ENCODE assay signal across 19 cellular contexts in genomic region chr2:207819839-207820784, GRCh38. TPM values are rescaled to one million over a fixed set of nuclear protein-coding genes. Genes with fewer than 3 reads are reported as not detected.
DNase-seq lines count a peak whose midpoint lies in the region; ATAC-seq, FAIRE-seq and TF ChIP-seq lines count a peak whose summit lies in the region.
"Had no signal": no experiment of that assay in that cellular context is flagged by ENCODE, and none has a peak within 500 bp of the region (broad histone marks: within the 10 kb centered on the region; RNA-seq: fewer than 3 reads in every experiment).

No MANE protein-coding gene starts in this region.

- no peak for TF ChIP-seq POLR2A in H1 (IDR thresholded peaks at IDR 0.05; ENCODE audit: control extremely low read depth in 1 of 2, low read depth in 2 of 2, low read length in 2 of 2)

- peaks cover 5% of the 10 kb centered on the region for H3K36me3 Mint-ChIP-seq in type B pancreatic cell

- TF ChIP-seq CTCF in H1 (IDR thresholded peaks at IDR 0.05; ENCODE audit: control extremely low read depth in 1 of 3, insufficient read depth in 1 of 3, low read depth in 1 of 3, low read length in 3 of 3) (no peak), type B pancreatic cell (conservative IDR thresholded peaks at IDR 0.05) (no peak), OCI-LY7 (conservative IDR thresholded peaks at IDR 0.05; ENCODE audit: low read length) (no peak)

- CTCF ChIA-PET in H1 (lab: Charles Lee; ENCODE audit: partially characterized antibody) (interaction anchor here (0.6 to 1.2 kb wide), 7 partner anchors 11 to 948 kb away, joined by 3 to 4 read pairs (median 3); no protein-coding TSS in a partner anchor), OCI-LY7 (lab: Charles Lee; ENCODE audit: unreplicated experiment) (no interaction called here)

- H3K79me2 ChIP-seq in H1 (ENCODE audit: control insufficient read depth in 1 of 2, insufficient read depth in 2 of 2, low read length in 2 of 2): no peaks in the 10 kb centered on the region
- H3K79me2 ChIP-seq in OCI-LY7 (ENCODE audit: insufficient read depth, low read depth, low read length): no peaks in the 10 kb centered on the region

- H2BK12ac ChIP-seq in H1 (ENCODE audit: low read depth, low read length): no peak overlapping the region; the same call in 1 of the 2 replicates

- peak overlapping the region; percentile 5 for H4K91ac ChIP-seq in H1 (replicated peaks; ENCODE audit: insufficient read length, low read length)

- TF ChIP-seq EP300 in H1 (IDR thresholded peaks at IDR 0.05; ENCODE audit: borderline replicate concordance in 1 of 2, low read depth in 2 of 2, low read length in 2 of 2): no peak

- H3K14ac ChIP-seq in H1 (ENCODE audit: insufficient read length): no peak overlapping the region

- no peak overlapping the region for H3K4me3 Mint-ChIP-seq in type B pancreatic cell
- H3K4me3 Mint-ChIP-seq: activated naive CD4-positive, alpha-beta T cell treated with anti-CD3 and anti-CD28 coated beads, Interleukin-2, amount 50 U/mL, for 24 hours; effector memory CD8-positive, alpha-beta T cell; immature natural killer cell; naive thymus-derived CD8-positive, alpha-beta T cell; stimulated activated memory B cell treated with anti-CD40 and anti-IgM and Interleukin-4, amounts not matched to agents 10 μg/mL and 1 μg/mL and 100 μg/mL, for 72 hours had no signal

- H3K27ac Mint-ChIP-seq in type B pancreatic cell: peak overlapping the region; percentile 72
- H3K27ac Mint-ChIP-seq: activated naive CD4-positive, alpha-beta T cell treated with anti-CD3 and anti-CD28 coated beads, Interleukin-2, amount 50 U/mL, for 24 hours; effector memory CD8-positive, alpha-beta T cell; immature natural killer cell; naive thymus-derived CD8-positive, alpha-beta T cell; stimulated activated memory B cell treated with anti-CD40 and anti-IgM and Interleukin-4, amounts not matched to agents 10 μg/mL and 1 μg/mL and 100 μg/mL, for 72 hours had no signal

- ATAC-seq in Right ventricle myocardium superior (ENCODE audit: poor library complexity) (peak; percentile 40), left cardiac atrium (no peak)
- ATAC-seq: effector memory CD8-positive, alpha-beta T cell; naive thymus-derived CD8-positive, alpha-beta T cell; stimulated activated memory B cell treated with anti-CD40 and anti-IgM and Interleukin-4, amounts not matched to agents 10 μg/mL and 1 μg/mL and 100 μg/mL, for 72 hours had no signal

- peak overlapping the region; percentile 15; the same call in 1 of the 2 replicates for H2BK20ac ChIP-seq in H1 (ENCODE audit: low read length)

- H3K4me2 ChIP-seq in H1 (ENCODE audit: insufficient read depth in 1 of 2, low read depth in 2 of 2, low read length in 2 of 2): no peak overlapping the region
- no peak overlapping the region for H3K4me2 ChIP-seq in OCI-LY7 (ENCODE audit: low read length)

- H3K18ac ChIP-seq in H1 (ENCODE audit: extremely low read depth, low read length): no peak overlapping the region

- TF ChIP-seq RAD21 in H1 (IDR thresholded peaks at IDR 0.05 in 1 of 2, conservative IDR thresholded peaks at IDR 0.05 in 1 of 2; ENCODE audit: low read depth in 2 of 2, low read length in 2 of 2): no peak

- no peak overlapping the region for H2BK120ac ChIP-seq in H1 (replicated peaks; ENCODE audit: low read depth, low read length)

- no peak overlapping the region for H4K5ac ChIP-seq in H1 (ENCODE audit: insufficient read length, low read depth, low read length)

- H3K9me2 ChIP-seq in OCI-LY7 (ENCODE audit: insufficient read depth, low read length): no peaks in the 10 kb centered on the region

- no peak for FAIRE-seq in H1 (lab: Jason Lieb, UNC)
- FAIRE-seq: GM18507, GM19239 had no signal

- no peaks in the 10 kb centered on the region for H3K4me1 Mint-ChIP-seq in type B pancreatic cell (ENCODE audit: unreplicated experiment)
- H3K4me1 Mint-ChIP-seq: activated naive CD4-positive, alpha-beta T cell treated with anti-CD3 and anti-CD28 coated beads, Interleukin-2, amount 50 U/mL, for 24 hours; immature natural killer cell; stimulated activated memory B cell treated with anti-CD40 and anti-IgM and Interleukin-4, amounts not matched to agents 10 μg/mL and 1 μg/mL and 100 μg/mL, for 72 hours had no signal

- no peak overlapping the region for H3K27ac ChIP-seq in H1 (ENCODE audit: low read depth, low read length)
- H3K27ac ChIP-seq in OCI-LY7 (ENCODE audit: low read depth, low read length, poor library complexity, severe bottlenecking): no peak overlapping the region

- intact Hi-C loops in Right ventricle myocardium superior (cut with DNase I) (no loop called here), left cardiac atrium (cut with DNase I) (no loop called here), OCI-LY7 (cut with micrococcal nuclease; ENCODE audit: unreplicated experiment) (no loop called here)

- H2AFZ ChIP-seq in H1 (ENCODE audit: low read length): no peak overlapping the region
- no peak overlapping the region for H2AFZ ChIP-seq in OCI-LY7 (ENCODE audit: low read length)

- H3K36me3 ChIP-seq in H1 (ENCODE audit: control insufficient read depth in 2 of 4, insufficient read depth in 4 of 4, low read length in 3 of 4) (no peaks in the 10 kb centered on the region), OCI-LY7 (ENCODE audit: insufficient read depth, low read length) (no peaks in the 10 kb centered on the region)
- H3K36me3 ChIP-seq: sigmoid colon had no signal

- H2BK5ac ChIP-seq in H1 (ENCODE audit: low read depth, low read length): no peak overlapping the region

- no peaks in the 10 kb centered on the region for H3K27me3 Mint-ChIP-seq in type B pancreatic cell
- H3K27me3 Mint-ChIP-seq: activated naive CD4-positive, alpha-beta T cell treated with anti-CD3 and anti-CD28 coated beads, Interleukin-2, amount 50 U/mL, for 24 hours; effector memory CD8-positive, alpha-beta T cell; naive thymus-derived CD8-positive, alpha-beta T cell; stimulated activated memory B cell treated with anti-CD40 and anti-IgM and Interleukin-4, amounts not matched to agents 10 μg/mL and 1 μg/mL and 100 μg/mL, for 72 hours had no signal

- no peak overlapping the region for H2AK5ac ChIP-seq in H1 (ENCODE audit: low read depth, low read length)

- no peaks in the 10 kb centered on the region for H3K9me3 Mint-ChIP-seq in type B pancreatic cell
- H3K9me3 Mint-ChIP-seq: activated naive CD4-positive, alpha-beta T cell treated with anti-CD3 and anti-CD28 coated beads, Interleukin-2, amount 50 U/mL, for 24 hours; effector memory CD8-positive, alpha-beta T cell; immature natural killer cell; naive thymus-derived CD8-positive, alpha-beta T cell; stimulated activated memory B cell treated with anti-CD40 and anti-IgM and Interleukin-4, amounts not matched to agents 10 μg/mL and 1 μg/mL and 100 μg/mL, for 72 hours had no signal

- DNase-seq in Right ventricle myocardium superior: no peak
- DNase-seq in left cardiac atrium: no peak
- no peak for DNase-seq in H1 (ENCODE audit: low read depth in 1 of 2, low spot score in 2 of 2)
- peak; percentile 6 for DNase-seq in mesenteric fat pad (ENCODE audit: low spot score)
- no peak for DNase-seq in type B pancreatic cell (ENCODE audit: extremely low spot score, unreplicated experiment)
- no peak for DNase-seq in NCI-H1105 treated with DMSO at 0.1 percent for 48 hours (lab: John Stamatoyannopoulos, UW)
- DNase-seq in AML-193 (lab: John Stamatoyannopoulos, UW): no peak
- no peak for DNase-seq in OCI-LY7 (ENCODE audit: low spot score)
- DNase-seq: activated CD4-positive, CD25-positive, alpha-beta regulatory T cell; effector memory CD8-positive, alpha-beta T cell; foreskin melanocyte; immature natural killer cell; naive thymus-derived CD8-positive, alpha-beta T cell; SW 1271 had no signal

- no peak overlapping the region for H4K8ac ChIP-seq in H1 (ENCODE audit: extremely low read depth, insufficient read depth, low read length)

- no peaks in the 10 kb centered on the region for H3K27me3 ChIP-seq in H1 (replicated peaks in 1 of 4; ENCODE audit: control insufficient read depth in 3 of 4, extremely low read depth in 1 of 4, insufficient read depth in 3 of 4, low read length in 3 of 4)
- H3K27me3 ChIP-seq: sigmoid colon had no signal

- no TSS peak for BruUV-seq in OCI-LY7 (replicated peaks; lab: Mats Ljungman, UMichigan)

- H4K20me1 ChIP-seq in H1 (replicated peaks in 1 of 2; ENCODE audit: control insufficient read depth in 1 of 2, insufficient read depth in 2 of 2, low read length in 2 of 2) (no peaks in the 10 kb centered on the region), OCI-LY7 (ENCODE audit: insufficient read depth, low read length) (no peaks in the 10 kb centered on the region)

- no peaks in the 10 kb centered on the region for H3K23me2 ChIP-seq in H1 (ENCODE audit: low read depth, low read length)

- POLR2A ChIA-PET in H1 (lab: Charles Lee; ENCODE audit: partially characterized antibody): interaction anchor here (0.6 to 1.9 kb wide), 2 partner anchors 9 to 213 kb away, joined by 3 to 7 read pairs; no protein-coding TSS in a partner anchor
- POLR2A ChIA-PET in OCI-LY7 (lab: Charles Lee): interaction anchor here (0.6 to 0.8 kb wide), 3 partner anchors 9 to 1919 kb away, joined by 3 to 4 read pairs (median 3); no protein-coding TSS in a partner anchor

- 0 out of 2 replicates have a peak overlapping the region, but pooled peaks have one; percentile 13 for H2BK15ac ChIP-seq in H1 (ENCODE audit: low read length)

- H3K4me1 ChIP-seq in H1 (replicated peaks in 1 of 4; ENCODE audit: control insufficient read depth in 3 of 4, insufficient read depth in 4 of 4, low read length in 3 of 4) (peaks cover 0 to 3% (median 0%) of the 10 kb centered on the region in 4 experiments; a peak in 1 of 7 replicates), OCI-LY7 (ENCODE audit: insufficient read depth, low read length, poor library complexity, severe bottlenecking) (no peaks in the 10 kb centered on the region)

- H3K23ac ChIP-seq in H1 (ENCODE audit: insufficient read length): no peak overlapping the region

- 91% methylated on average over 11 of the region's 11 CpGs; no CpG with 5 or more reads in 1 of the 2 experiments for WGBS in H1 (ENCODE audit: extremely low coverage in 1 of 2, insufficient coverage in 1 of 2, insufficient read length in 1 of 2, insufficient replicate concordance in 2 of 2, low coverage in 1 of 2, low lambda C conversion rate in 2 of 2, missing lambda C conversion rate in 1 of 2), 2 experiments

- no peak overlapping the region for H3K4ac ChIP-seq in H1 (replicated peaks; ENCODE audit: insufficient read length, low read depth, low read length)

- H3K4me3 ChIP-seq in H1 (ENCODE audit: extremely low read depth in 1 of 4, insufficient read depth in 2 of 4, low read depth in 3 of 4, low read length in 4 of 4) (no peak overlapping the region), OCI-LY7 (ENCODE audit: low read depth, low read length, poor library complexity, severe bottlenecking) (no peak overlapping the region)
- H3K4me3 ChIP-seq: sigmoid colon had no signal

- H3K79me1 ChIP-seq in H1 (ENCODE audit: low read depth, low read length): no peaks in the 10 kb centered on the region

- no peak overlapping the region; a peak in 1 of 7 replicates for H3K9ac ChIP-seq in H1 (replicated peaks in 1 of 4; ENCODE audit: extremely low read depth in 1 of 4, low read depth in 3 of 4, low read length in 3 of 4)

- H3K56ac ChIP-seq in H1 (replicated peaks; ENCODE audit: insufficient read length, low read depth, low read length): no peak overlapping the region

- H3K9me3 ChIP-seq in H1 (ENCODE audit: insufficient read depth in 2 of 2, low read depth in 1 of 2, low read length in 1 of 2): no peaks in the 10 kb centered on the region
- H3K9me3 ChIP-seq in OCI-LY7 (ENCODE audit: low read length): no peaks in the 10 kb centered on the region
- H3K9me3 ChIP-seq: sigmoid colon had no signal

RNA-seq across cellular contexts. Expression of gene FZD5, which starts 50.4 kb away (rescaled TPM):
- total RNA-seq in Right ventricle myocardium superior (4.1 TPM), left cardiac atrium (1 to 10 TPM; 4.9 to 5.0 TPM), mesenteric fat pad (22.3 TPM), type B pancreatic cell (ENCODE audit: low replicate concordance) (10.8 and 15.1 TPM in 2 replicates), OCI-LY7 (2022) (2.4 and 2.5 TPM in 2 replicates)
- total RNA-seq in H1 (2021; fragmentation: NEBNext Ultra II Directional; extraction: Animal tissue kit (Norgen Biotek cat#: 25700)): 55.2 and 56.6 TPM in 2 replicates
- polyA plus RNA-seq in H1 (2011; rRNA removed): 13.4 and 20.2 TPM in 2 replicates
- polyA plus RNA-seq in H1 (2011; cell fraction: cytosol; rRNA removed): 15.8 TPM
- polyA plus RNA-seq in H1 (2011; cell fraction: nucleus; rRNA removed): 21.3 TPM
- polyA plus RNA-seq in H1 (2012, experiment 1 of 2): 14.2 to 20.0 TPM (median 15.9 TPM) in 4 replicates
- 4.5 TPM for polyA plus RNA-seq in H1 (2012, experiment 2 of 2)
- polyA plus RNA-seq in H1 (2013, experiment 1 of 2): 33.6 TPM
- polyA plus RNA-seq in H1 (2013, experiment 2 of 2): 37.1 TPM
- 30.0 and 33.0 TPM in 2 replicates for polyA minus RNA-seq in H1 (2011; rRNA and poly(A)+ RNA removed)
- polyA minus RNA-seq in H1 (2011; cell fraction: cytosol; rRNA and poly(A)+ RNA removed): 44.0 TPM
- 60.7 TPM for polyA minus RNA-seq in H1 (2011; cell fraction: nucleus; rRNA and poly(A)+ RNA removed)
- 1.1 and 1.2 TPM in 2 replicates for total RNA-seq in OCI-LY7 (2014; rRNA removed; shearing (Covaris generic))
